ENCODE assay signal across 1 cellular context in genomic region chr11:65378208-65378927, GRCh38.
TF ChIP-seq lines count a peak whose summit lies in the region.

No MANE protein-coding gene starts in this region.

TF ChIP-seq in HepG2, 621 proteins besides CTCF, POLR2A, EP300 and RAD21 (continued from another document):
- TF ChIP-seq ZFX (CRISPR knock-in tag; IDR thresholded peaks at IDR 0.05; ENCODE audit: low read depth): 0 out of 2 replicates have a peak, but pooled peaks have one; percentile 43
- no peak for TF ChIP-seq ZNF296 (CRISPR knock-in tag; conservative IDR thresholded peaks at IDR 0.05)
- TF ChIP-seq MTA1 (CRISPR knock-in tag; IDR thresholded peaks at IDR 0.05; ENCODE audit: borderline replicate concordance): 0 out of 2 replicates have a peak, but pooled peaks have one; percentile 33
- TF ChIP-seq HNF1A (IDR thresholded peaks at IDR 0.05; ENCODE audit: low read depth): peak; percentile 53; the same call in 1 of the 2 replicates
- no peak; the same call in 1 of the 2 replicates for TF ChIP-seq HNF1A (CRISPR knock-in tag; IDR thresholded peaks at IDR 0.05; ENCODE audit: borderline replicate concordance)
- TF ChIP-seq GZF1 (CRISPR knock-in tag; IDR thresholded peaks at IDR 0.05): no peak
- TF ChIP-seq RAD51 (IDR thresholded peaks at IDR 0.05; ENCODE audit: borderline replicate concordance): no peak
- TF ChIP-seq BRD4 (CRISPR knock-in tag; IDR thresholded peaks at IDR 0.05): no peak
- no peak for TF ChIP-seq ZHX1 (CRISPR knock-in tag; IDR thresholded peaks at IDR 0.05; ENCODE audit: low read depth)
- no peak for TF ChIP-seq TRAFD1 (CRISPR knock-in tag; IDR thresholded peaks at IDR 0.05; ENCODE audit: borderline replicate concordance)
- TF ChIP-seq SMAD9 (CRISPR knock-in tag; IDR thresholded peaks at IDR 0.05): no peak
